8 cellular contexts compared by ENCODE assay signal in genomic region chr20:64069614-64070243, GRCh38. TPM values are rescaled to one million over a fixed set of nuclear protein-coding genes. Genes with fewer than 3 reads are reported as not detected.
A peak's percentile ranks its signal among the peaks of the same experiment; 100 is the strongest.
DNase-seq lines count a peak whose midpoint lies in the region; ATAC-seq and TF ChIP-seq lines count a peak whose summit lies in the region.

No MANE protein-coding gene starts in this region.

- intact Hi-C loops in Panc1 (cut with micrococcal nuclease; ENCODE audit: unreplicated experiment) = no loop called here

- H3K9me3 ChIP-seq in Panc1 (ENCODE audit: control insufficient read depth, insufficient read depth, low read depth, low read length) (no peaks in the 10 kb centered on the region), fibroblast of lung (ENCODE audit: control insufficient read depth, insufficient read depth, low read depth, low read length) (no peaks in the 10 kb centered on the region)

- H3K27ac Mint-ChIP-seq in T-helper 2 cell treated with Interferon-gamma antibody and Interleukin-4, amounts not matched to agents 5 μg/mL and 100 μg/mL, for 36 hours = peak overlapping the region; percentile 10
- peak overlapping the region; percentile 20 for H3K27ac Mint-ChIP-seq in stimulated activated naive B cell treated with anti-CD40 and anti-IgM and Interleukin-4, amounts not matched to agents 10 μg/mL and 1 μg/mL and 100 μg/mL, for 72 hours

- in situ Hi-C loops in Panc1 (cut with HindIII; ENCODE audit: low pct_unique_long_range_greater_than_20kb, low sequenced_read_pairs) = no loop called here

- no peak overlapping the region for H2AFZ ChIP-seq in fibroblast of lung (ENCODE audit: low read length)

- H4K20me1 ChIP-seq in fibroblast of lung (ENCODE audit: control insufficient read depth, extremely low read depth, insufficient read depth, low read length) = no peaks in the 10 kb centered on the region

- BruUV-seq in Panc1 (replicated peaks; lab: Mats Ljungman, UMichigan) = no TSS peak

- H3K9me3 Mint-ChIP-seq in T-helper 2 cell treated with Interferon-gamma antibody and Interleukin-4, amounts not matched to agents 5 μg/mL and 100 μg/mL, for 36 hours = no peaks in the 10 kb centered on the region
- H3K9me3 Mint-ChIP-seq in stimulated activated naive B cell treated with anti-CD40 and anti-IgM and Interleukin-4, amounts not matched to agents 10 μg/mL and 1 μg/mL and 100 μg/mL, for 72 hours = no peaks in the 10 kb centered on the region

- no peaks in the 10 kb centered on the region for H3K27me3 ChIP-seq in Panc1 (ENCODE audit: control insufficient read depth, insufficient read depth, low read length)
- H3K27me3 ChIP-seq in fibroblast of lung (ENCODE audit: control insufficient read depth, insufficient read depth, low read length) = no peaks in the 10 kb centered on the region

- peaks cover 15% of the 10 kb centered on the region for H3K4me1 ChIP-seq in Panc1 (ENCODE audit: control insufficient read depth, insufficient read depth, low read length)
- peaks cover 8% of the 10 kb centered on the region for H3K4me1 ChIP-seq in fibroblast of lung (ENCODE audit: control insufficient read depth, extremely low read depth, insufficient read depth, low read length)

- H3K36me3 ChIP-seq in Panc1 (ENCODE audit: control insufficient read depth, insufficient read depth, low read length) = no peaks in the 10 kb centered on the region
- H3K36me3 ChIP-seq in fibroblast of lung (ENCODE audit: control insufficient read depth, insufficient read depth, low read length) = peaks cover 1% of the 10 kb centered on the region

- no peak overlapping the region for H3K9ac ChIP-seq in fibroblast of lung (ENCODE audit: insufficient read depth, low read length)

- H3K4me2 ChIP-seq in fibroblast of lung (ENCODE audit: extremely low read depth, insufficient read depth, low read length) = no peak overlapping the region

- peaks cover 26% of the 10 kb centered on the region for H3K36me3 Mint-ChIP-seq in T-helper 2 cell treated with Interferon-gamma antibody and Interleukin-4, amounts not matched to agents 5 μg/mL and 100 μg/mL, for 36 hours (ENCODE audit: low read depth)
- peaks cover 2 to 13% of the 10 kb centered on the region in 2 donors for H3K36me3 Mint-ChIP-seq in stimulated activated naive B cell treated with anti-CD40 and anti-IgM and Interleukin-4, amounts not matched to agents 10 μg/mL and 1 μg/mL and 100 μg/mL, for 72 hours

- H3K27ac ChIP-seq in Panc1 (ENCODE audit: low read length) = no peak overlapping the region
- H3K27ac ChIP-seq in fibroblast of lung (ENCODE audit: insufficient read depth, low read length) = no peak overlapping the region

- peaks cover 34% of the 10 kb centered on the region for H3K4me1 Mint-ChIP-seq in T-helper 2 cell treated with Interferon-gamma antibody and Interleukin-4, amounts not matched to agents 5 μg/mL and 100 μg/mL, for 36 hours (ENCODE audit: low read depth)
- H3K4me1 Mint-ChIP-seq in stimulated activated naive B cell treated with anti-CD40 and anti-IgM and Interleukin-4, amounts not matched to agents 10 μg/mL and 1 μg/mL and 100 μg/mL, for 72 hours = peaks cover 49 to 82% of the 10 kb centered on the region in 2 donors

- TF ChIP-seq CTCF in Panc1 (IDR thresholded peaks at IDR 0.05) (peak; percentile 97), fibroblast of lung (conservative IDR thresholded peaks at IDR 0.05 in 1 of 2, IDR thresholded peaks at IDR 0.05 in 1 of 2; ENCODE audit: low read depth in 1 of 2, low read length in 2 of 2) (peak; percentile 44 to 71)

- H3K4me3 Mint-ChIP-seq in T-helper 2 cell treated with Interferon-gamma antibody and Interleukin-4, amounts not matched to agents 5 μg/mL and 100 μg/mL, for 36 hours = no peak overlapping the region
- H3K4me3 Mint-ChIP-seq in stimulated activated naive B cell treated with anti-CD40 and anti-IgM and Interleukin-4, amounts not matched to agents 10 μg/mL and 1 μg/mL and 100 μg/mL, for 72 hours = no peak overlapping the region

- H3K79me2 ChIP-seq in fibroblast of lung (ENCODE audit: control insufficient read depth, insufficient read depth, low read length) = no peaks in the 10 kb centered on the region

- ATAC-seq in Panc1 = peak; percentile 68
- no peak for ATAC-seq in stimulated activated naive B cell treated with anti-CD40 and anti-IgM and Interleukin-4, amounts not matched to agents 10 μg/mL and 1 μg/mL and 100 μg/mL, for 72 hours (replicated peaks)

- no peak overlapping the region for H3K4me3 ChIP-seq in Panc1 (ENCODE audit: low read depth in 2 of 2, low read length in 2 of 2)
- H3K4me3 ChIP-seq in fibroblast of lung (replicated peaks in 1 of 4; ENCODE audit: control extremely low read depth in 1 of 4, insufficient read depth in 1 of 4, low read depth in 3 of 4, low read length in 4 of 4) = no peak overlapping the region

- no peak for DNase-seq in T-helper 2 cell treated with Interferon-gamma antibody and Interleukin-4, amounts not matched to agents 5 μg/mL and 100 μg/mL, for 36 hours (ENCODE audit: low spot score)
- no peak for DNase-seq in T-helper 2 cell
- no peak for DNase-seq in Panc1 (ENCODE audit: low read depth, low spot score)
- no peak for DNase-seq in fibroblast of lung (ENCODE audit: low read depth in 2 of 2)
- DNase-seq in stimulated activated naive B cell treated with anti-CD40 and anti-IgM and Interleukin-4, amounts not matched to agents 10 μg/mL and 1 μg/mL and 100 μg/mL, for 72 hours = no peak
- DNase-seq in HCEC 1CT = no peak
- no peak for DNase-seq in MV-4-11 (lab: John Stamatoyannopoulos, UW)
- DNase-seq in globus pallidus (ENCODE audit: low spot score) = no peak

- no peaks in the 10 kb centered on the region for H3K27me3 Mint-ChIP-seq in T-helper 2 cell treated with Interferon-gamma antibody and Interleukin-4, amounts not matched to agents 5 μg/mL and 100 μg/mL, for 36 hours (ENCODE audit: low read depth)
- no peaks in the 10 kb centered on the region for H3K27me3 Mint-ChIP-seq in stimulated activated naive B cell treated with anti-CD40 and anti-IgM and Interleukin-4, amounts not matched to agents 10 μg/mL and 1 μg/mL and 100 μg/mL, for 72 hours

- POLR2A ChIA-PET in Panc1 (lab: Charles Lee) = no interaction called here

- CTCF ChIA-PET in Panc1 (lab: Charles Lee) = no interaction called here

RNA-seq across cellular contexts. Expression of gene TCEA2, which starts 6.7 kb away (rescaled TPM):
- total RNA-seq in Panc1 (2021; ENCODE audit: unreplicated experiment) = 38.5 TPM
- polyA plus RNA-seq in Panc1 (2012; ENCODE audit: insufficient read length) = 79.2 TPM
- total RNA-seq in fibroblast of lung = 23.9 and 25.2 TPM in 2 replicates
- polyA plus RNA-seq in fibroblast of lung = 12.7 and 17.1 TPM in 2 replicates
- 38.9 and 43.2 TPM in 2 replicates for polyA plus RNA-seq in fibroblast of lung (2012)
- polyA minus RNA-seq in fibroblast of lung (ENCODE audit: low replicate concordance) = 26.2 and 46.1 TPM in 2 replicates

RNA-seq across cellular contexts. Expression of gene RGS19, which starts 9.6 kb away (rescaled TPM):
- total RNA-seq in Panc1 (2021; ENCODE audit: unreplicated experiment) (32.0 TPM), fibroblast of lung (9.1 and 11.6 TPM in 2 replicates)
- polyA plus RNA-seq in Panc1 (2012; ENCODE audit: insufficient read length) = 41.4 TPM
- 5.5 and 5.8 TPM in 2 replicates for polyA plus RNA-seq in fibroblast of lung
- 8.9 and 9.8 TPM in 2 replicates for polyA plus RNA-seq in fibroblast of lung (2012)
- 12.5 and 22.1 TPM in 2 replicates for polyA minus RNA-seq in fibroblast of lung (ENCODE audit: low replicate concordance)

RNA-seq across cellular contexts. Expression of gene OPRL1, which starts 10.2 kb away (rescaled TPM):
- total RNA-seq in Panc1 (2021; ENCODE audit: unreplicated experiment) (3.9 TPM), fibroblast of lung (2.6 and 4.1 TPM in 2 replicates)
- polyA plus RNA-seq in Panc1 (2012; ENCODE audit: insufficient read length) = 9.5 TPM
- polyA plus RNA-seq in fibroblast of lung = 0.17 and 0.49 TPM in 2 replicates
- 0.47 and 0.96 TPM in 2 replicates for polyA plus RNA-seq in fibroblast of lung (2012)
- polyA minus RNA-seq in fibroblast of lung (ENCODE audit: low replicate concordance) = 0.39 and 0.56 TPM in 2 replicates

RNA-seq across cellular contexts. Expression of gene LKAAEAR1, which starts 14.5 kb away (rescaled TPM):
- 0.67 TPM for total RNA-seq in Panc1 (2021; ENCODE audit: unreplicated experiment)
- 0.94 TPM for polyA plus RNA-seq in Panc1 (2012; ENCODE audit: insufficient read length)
- total RNA-seq in fibroblast of lung = not detected in 2 replicates
- polyA plus RNA-seq in fibroblast of lung = not detected in 2 replicates
- polyA plus RNA-seq in fibroblast of lung (2012) = not detected in 2 replicates
- not detected in 2 replicates for polyA minus RNA-seq in fibroblast of lung (ENCODE audit: low replicate concordance)

RNA-seq across cellular contexts. Expression of gene SOX18, which starts 20.3 kb away (rescaled TPM):
- total RNA-seq in Panc1 (2021; ENCODE audit: unreplicated experiment) (18.7 TPM), fibroblast of lung (not detected in 2 replicates)
- 25.7 TPM for polyA plus RNA-seq in Panc1 (2012; ENCODE audit: insufficient read length)
- polyA plus RNA-seq in fibroblast of lung = not detected in 2 replicates
- polyA plus RNA-seq in fibroblast of lung (2012) = 0.15 TPM in 1 of 2 replicates, not detected in the other
- polyA minus RNA-seq in fibroblast of lung (ENCODE audit: low replicate concordance) = not detected in 2 replicates
